Comparison of ENCODE assay signal across 11 cellular contexts in the genomic region with DNA sequence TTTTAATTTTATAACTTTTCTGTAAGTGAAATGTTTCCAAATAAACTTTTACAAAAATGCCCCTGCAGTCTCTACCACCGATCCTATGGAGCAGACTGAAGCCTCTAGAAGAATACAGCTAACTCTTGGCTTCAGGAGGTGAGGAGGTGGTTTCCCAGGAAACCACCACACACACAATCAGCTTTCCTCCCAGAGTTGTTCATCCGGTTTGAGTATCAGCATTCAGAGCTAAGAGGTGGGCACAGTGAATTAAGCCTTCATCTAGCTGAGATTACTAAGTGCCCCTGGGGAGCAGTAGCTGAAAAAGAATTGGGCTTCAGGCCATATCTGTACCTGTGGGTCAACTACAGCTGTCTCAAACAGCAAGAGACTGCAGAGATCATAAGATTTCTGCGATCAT.
A peak's percentile ranks its signal among the peaks of the same experiment; 100 is the strongest.
DNase-seq lines count a peak whose midpoint lies in the region; ATAC-seq and TF ChIP-seq lines count a peak whose summit lies in the region.
"Had no signal": no experiment of that assay in that cellular context is flagged by ENCODE, and none has a peak within 500 bp of the region (broad histone marks: within the 10 kb centered on the region; RNA-seq: fewer than 3 reads in every experiment).

No MANE protein-coding gene starts in this region.

- CTCF ChIA-PET in mammary epithelial cell (lab: Charles Lee; ENCODE audit: low non-redundant PET) = no interaction called here

- no peak for TF ChIP-seq POLR2A in breast epithelium (IDR thresholded peaks at IDR 0.05)

- no peak overlapping the region for H2AFZ ChIP-seq in mammary epithelial cell (ENCODE audit: low read depth, low read length)

- intact Hi-C loops in mammary epithelial cell (cut with micrococcal nuclease) = no loop called here
- intact Hi-C loops in breast epithelium (cut with DNase I; ENCODE audit: low total_unique reads) = no loop called here

- in situ Hi-C loops in mammary epithelial cell (cut with MboI; ENCODE audit: low sequenced_read_pairs in 2 of 2) = no loop called here

- H3K4me1 ChIP-seq in mammary epithelial cell (ENCODE audit: insufficient read depth, low read length) (peaks cover 5% of the 10 kb centered on the region), breast epithelium (no peaks in the 10 kb centered on the region), RWPE2 (ENCODE audit: insufficient read depth, poor library complexity, severe bottlenecking) (no peaks in the 10 kb centered on the region)

- H3K27ac ChIP-seq in mammary epithelial cell (ENCODE audit: insufficient read depth, low read depth, low read length) (no peak overlapping the region), breast epithelium (no peak overlapping the region), RWPE2 (ENCODE audit: poor library complexity, severe bottlenecking) (no peak overlapping the region)

- 21% methylated on average over 3 of the region's 3 CpGs for WGBS in mammary epithelial cell (ENCODE audit: low coverage, missing lambda C conversion rate)

- H3K4me3 ChIP-seq in mammary epithelial cell (replicated peaks in 1 of 3; ENCODE audit: insufficient read depth in 1 of 3, low read depth in 2 of 3, low read length in 3 of 3) (no peak overlapping the region), breast epithelium (no peak overlapping the region), RWPE2 (ENCODE audit: severe bottlenecking) (no peak overlapping the region)

- no peaks in the 10 kb centered on the region for H3K79me2 ChIP-seq in mammary epithelial cell (ENCODE audit: insufficient read depth, low read length)

- H4K20me1 ChIP-seq in mammary epithelial cell (ENCODE audit: insufficient read depth, low read length) = no peaks in the 10 kb centered on the region

- H3K27me3 ChIP-seq in mammary epithelial cell (ENCODE audit: insufficient read depth, low read length) (no peaks in the 10 kb centered on the region), breast epithelium (no peaks in the 10 kb centered on the region), RWPE2 (ENCODE audit: insufficient read depth, poor library complexity, severe bottlenecking) (no peaks in the 10 kb centered on the region)

- H3K4me2 ChIP-seq in mammary epithelial cell (ENCODE audit: insufficient read depth, low read depth, low read length) = no peak overlapping the region

- H3K36me3 ChIP-seq in mammary epithelial cell (ENCODE audit: insufficient read depth, low read length) = peaks cover 46% of the 10 kb centered on the region
- H3K36me3 ChIP-seq in breast epithelium = no peaks in the 10 kb centered on the region
- H3K36me3 ChIP-seq in RWPE2 (ENCODE audit: low read depth) = peaks cover 63% of the 10 kb centered on the region

- TF ChIP-seq CTCF in mammary epithelial cell (conservative IDR thresholded peaks at IDR 0.05 in 1 of 2, IDR thresholded peaks at IDR 0.05 in 1 of 2; ENCODE audit: extremely low read depth in 1 of 2, insufficient read depth in 1 of 2, low read depth in 1 of 2, low read length in 2 of 2) (no peak), breast epithelium (IDR thresholded peaks at IDR 0.05) (no peak), RWPE2 (IDR thresholded peaks at IDR 0.05; ENCODE audit: poor library complexity, severe bottlenecking) (no peak)

- BruUV-seq in mammary epithelial cell (replicated peaks; lab: Mats Ljungman, UMichigan) = no TSS peak

- dilution Hi-C loops in mammary epithelial cell (cut with HindIII; ENCODE audit: low sequenced_read_pairs) = no loop called here

- H3K9me3 ChIP-seq in mammary epithelial cell (replicated peaks; ENCODE audit: insufficient read depth, low read length) = no peaks in the 10 kb centered on the region
- no peaks in the 10 kb centered on the region for H3K9me3 ChIP-seq in breast epithelium
- no peaks in the 10 kb centered on the region for H3K9me3 ChIP-seq in RWPE2 (ENCODE audit: severe bottlenecking)

- ATAC-seq in RWPE2 (ENCODE audit: low read depth) (0 out of 3 replicates have a peak, but pooled peaks have one; percentile 17), esophagus mucosa (peak; percentile 34), GM21423 (IDR thresholded peaks at IDR 0.05; ENCODE audit: unreplicated experiment) (no peak), HG02973 (IDR thresholded peaks at IDR 0.05; ENCODE audit: unreplicated experiment) (no peak), HG02884 (IDR thresholded peaks at IDR 0.05; ENCODE audit: unreplicated experiment) (no peak)

- no peak overlapping the region for H3K9ac ChIP-seq in mammary epithelial cell (ENCODE audit: insufficient read depth, low read length)

- DNase-seq in mammary epithelial cell = peak; percentile 79
- no peak for DNase-seq in breast epithelium (ENCODE audit: low spot score in 2 of 2)
- DNase-seq in RWPE2 (ENCODE audit: low spot score) = no peak
- DNase-seq in hepatic stellate cell (ENCODE audit: low spot score) = no peak
- DNase-seq: NCI-H1048; occipital lobe; stimulated activated CD8-positive, alpha-beta memory T cell treated with anti-CD3 and anti-CD28 coated beads, Interleukin-4, amount 100 ng/mL, for 48 hours had no signal

Comparison
In these comparisons a context has a peak if more than half of its experiments do, and no peak if none do; other contexts are left out.
1. ATAC-seq: peak in RWPE2 (single experiment) and esophagus mucosa (single experiment); none in GM21423 (single experiment), HG02973 (single experiment) and HG02884 (single experiment).